ENCODE assay signal across 30 cellular contexts in genomic region chr5:21244982-21245381, GRCh38.
"Had no signal": no experiment of that assay in that cellular context is flagged by ENCODE, and none has a peak within 500 bp of the region (broad histone marks: within the 10 kb centered on the region; RNA-seq: fewer than 3 reads in every experiment).

No MANE protein-coding gene starts in this region.

- H3K4me3 Mint-ChIP-seq: naive thymus-derived CD8-positive, alpha-beta T cell; natural killer cell treated with Interleukin-12 subunit alpha and Interleukin-12 subunit beta and Interleukin-15 and Interleukin-18, amount 100 ng/mL, for 72 hours; nephron progenitor cell; neural crest cell; stimulated activated memory B cell treated with anti-CD40 and anti-IgM and Interleukin-4, amounts not matched to agents 10 μg/mL and 1 μg/mL and 100 μg/mL, for 72 hours; stimulated activated naive CD8-positive, alpha-beta T cell treated with anti-CD3 and anti-CD28 coated beads, Interleukin-15, amount 100 ng/mL, for 72 hours; type B pancreatic cell had no signal

- H3K4me1 Mint-ChIP-seq: naive thymus-derived CD8-positive, alpha-beta T cell; neural crest cell; stimulated activated memory B cell treated with anti-CD40 and anti-IgM and Interleukin-4, amounts not matched to agents 10 μg/mL and 1 μg/mL and 100 μg/mL, for 72 hours; stimulated activated naive CD8-positive, alpha-beta T cell treated with anti-CD3 and anti-CD28 coated beads, Interleukin-15, amount 100 ng/mL, for 72 hours had no signal

- H3K27ac Mint-ChIP-seq: naive thymus-derived CD8-positive, alpha-beta T cell; natural killer cell treated with Interleukin-12 subunit alpha and Interleukin-12 subunit beta and Interleukin-15 and Interleukin-18, amount 100 ng/mL, for 72 hours; nephron progenitor cell; stimulated activated memory B cell treated with anti-CD40 and anti-IgM and Interleukin-4, amounts not matched to agents 10 μg/mL and 1 μg/mL and 100 μg/mL, for 72 hours; stimulated activated naive CD8-positive, alpha-beta T cell treated with anti-CD3 and anti-CD28 coated beads, Interleukin-15, amount 100 ng/mL, for 72 hours; type B pancreatic cell had no signal

- ATAC-seq: naive thymus-derived CD8-positive, alpha-beta T cell; natural killer cell treated with Interleukin-12 subunit alpha and Interleukin-12 subunit beta and Interleukin-15 and Interleukin-18, amount 100 ng/mL, for 72 hours; pancreas; right cardiac atrium; sciatic nerve; stimulated activated naive CD8-positive, alpha-beta T cell treated with anti-CD3 and anti-CD28 coated beads, Interleukin-15, amount 100 ng/mL, for 72 hours; stimulated activated naive CD8-positive, alpha-beta T cell treated with anti-CD3 and anti-CD28 coated beads, Interleukin-15, Interleukin-2, amounts not matched to agents 100 U/mL and 50 U/mL, for 24 hours; upper lobe of right lung had no signal

- H3K36me3 ChIP-seq: neutrophil, pancreas, prostate gland, spleen, suprapubic skin, tibial artery, transverse colon, upper lobe of right lung, uterus had no signal

- H3K4me2 ChIP-seq: smooth muscle cell had no signal

- H3K4me3 ChIP-seq: pancreas, prostate gland, skin epidermis, smooth muscle cell, spleen, suprapubic skin, testis, tibial artery, transverse colon, upper lobe of right lung, uterus had no signal

- H3K36me3 Mint-ChIP-seq: naive thymus-derived CD8-positive, alpha-beta T cell; stimulated activated memory B cell treated with anti-CD40 and anti-IgM and Interleukin-4, amounts not matched to agents 10 μg/mL and 1 μg/mL and 100 μg/mL, for 72 hours; type B pancreatic cell had no signal

- FAIRE-seq: pancreas had no signal

- DNase-seq: naive thymus-derived CD8-positive, alpha-beta T cell; nephron progenitor cell; nucleus accumbens; pancreas; right cardiac atrium; spleen; stimulated activated CD4-positive, alpha-beta T cell treated with anti-CD3 and anti-CD28 coated beads, Interleukin-12 subunit alpha, Interleukin-12 subunit beta, amount 100 ng/mL, for 4 hours; stimulated activated CD4-positive, alpha-beta T cell treated with anti-CD3 and anti-CD28 coated beads, Interleukin-1b, Interleukin-23, amount 100 ng/mL, for 48 hours; stimulated activated CD4-positive, alpha-beta T cell treated with anti-CD3 and anti-CD28 coated beads, Interleukin-4, amount 100 ng/mL, for 1 hour; stimulated activated CD4-positive, alpha-beta T cell treated with anti-CD3 and anti-CD28 coated beads, Interleukin-4, amount 100 ng/mL, for 4 hours; stimulated activated CD8-positive, alpha-beta memory T cell treated with anti-CD3 and anti-CD28 coated beads, Interleukin-4, amount 100 ng/mL, for 48 hours; stimulated activated naive CD4-positive, alpha-beta T cell; stimulated activated naive CD8-positive, alpha-beta T cell treated with anti-CD3 and anti-CD28 coated beads, Interleukin-15, amount 100 ng/mL, for 72 hours; stimulated activated naive CD8-positive, alpha-beta T cell treated with anti-CD3 and anti-CD28 coated beads, Interleukin-15, Interleukin-2, amounts not matched to agents 100 U/mL and 50 U/mL, for 24 hours; substantia nigra; testis; tibial artery; transverse colon; upper lobe of right lung; uterus had no signal

- H3K9me3 ChIP-seq: neutrophil, pancreas, prostate gland, suprapubic skin, testis, tibial artery, upper lobe of right lung, uterus had no signal

- H3K27me3 Mint-ChIP-seq: naive thymus-derived CD8-positive, alpha-beta T cell; natural killer cell treated with Interleukin-12 subunit alpha and Interleukin-12 subunit beta and Interleukin-15 and Interleukin-18, amount 100 ng/mL, for 72 hours; stimulated activated memory B cell treated with anti-CD40 and anti-IgM and Interleukin-4, amounts not matched to agents 10 μg/mL and 1 μg/mL and 100 μg/mL, for 72 hours; stimulated activated naive CD8-positive, alpha-beta T cell treated with anti-CD3 and anti-CD28 coated beads, Interleukin-15, amount 100 ng/mL, for 72 hours; type B pancreatic cell had no signal

- H3K27me3 ChIP-seq: neutrophil, pancreas, spleen, suprapubic skin, testis, tibial artery, transverse colon, upper lobe of right lung, uterus had no signal

- H3K27ac ChIP-seq: neutrophil, pancreas, prostate gland, skin epidermis, spleen, suprapubic skin, testis, tibial artery, transverse colon, upper lobe of right lung, uterus had no signal

- H3K9me3 Mint-ChIP-seq: stimulated activated memory B cell treated with anti-CD40 and anti-IgM and Interleukin-4, amounts not matched to agents 10 μg/mL and 1 μg/mL and 100 μg/mL, for 72 hours; type B pancreatic cell had no signal

- H3K4me1 ChIP-seq: pancreas, prostate gland, spleen, suprapubic skin, testis, tibial artery, transverse colon, upper lobe of right lung, uterus had no signal
